13 cellular contexts compared by ENCODE assay signal in genomic region chr17:78790552-78790951, GRCh38. TPM values are rescaled to one million over a fixed set of nuclear protein-coding genes. Genes with fewer than 3 reads are reported as not detected.
DNase-seq lines count a peak whose midpoint lies in the region; ATAC-seq and TF ChIP-seq lines count a peak whose summit lies in the region.
"Had no signal": no experiment of that assay in that cellular context is flagged by ENCODE, and none has a peak within 500 bp of the region (broad histone marks: within the 10 kb centered on the region; RNA-seq: fewer than 3 reads in every experiment).

No MANE protein-coding gene starts in this region.

- DNase-seq in OCI-LY7 (ENCODE audit: low spot score) (no peak), NCI-H748 treated with DMSO at 0.1 percent for 48 hours (lab: John Stamatoyannopoulos, UW) (no peak), globus pallidus (ENCODE audit: low spot score) (no peak)
- no peak for DNase-seq in activated CD4-positive, alpha-beta memory T cell treated with anti-CD3 and anti-CD28 coated beads, Interleukin-2, amount 10 ng/mL, durations not matched to agents 7 days and 5 days
- DNase-seq: activated CD8-positive, alpha-beta memory T cell treated with anti-CD3 and anti-CD28 coated beads for 24 hours; effector CD4-positive, alpha-beta T cell; glutamatergic neuron; nephron progenitor cell had no signal

- no peaks in the 10 kb centered on the region for H3K9me2 ChIP-seq in OCI-LY7 (ENCODE audit: insufficient read depth, low read length)

- no peak overlapping the region for H3K4me3 Mint-ChIP-seq in activated CD4-positive, alpha-beta memory T cell treated with anti-CD3 and anti-CD28 coated beads, Interleukin-2, amount 10 ng/mL, durations not matched to agents 7 days and 5 days
- H3K4me3 Mint-ChIP-seq: nephron progenitor cell had no signal

- no peak overlapping the region for H3K27ac ChIP-seq in OCI-LY7 (ENCODE audit: low read depth, low read length, poor library complexity, severe bottlenecking)
- H3K27ac ChIP-seq in gastroesophageal sphincter, result peak overlapping the region in 3 of 4 donors; percentile 57 to 73 (median 71)
- peak overlapping the region in 13 of 21 experiments; percentile 1 to 73 (median 37) for H3K27ac ChIP-seq in skin epidermis

- BruUV-seq in OCI-LY7 (replicated peaks; lab: Mats Ljungman, UMichigan), result TSS peak; percentile 28

- H3K9me3 ChIP-seq in OCI-LY7 (ENCODE audit: low read length) (no peaks in the 10 kb centered on the region), gastroesophageal sphincter (no peaks in the 10 kb centered on the region)
- H3K9me3 ChIP-seq: right atrium auricular region had no signal

- no peak for TF ChIP-seq POLR2A in gastroesophageal sphincter (IDR thresholded peaks at IDR 0.05)

- H4K20me1 ChIP-seq in OCI-LY7 (ENCODE audit: insufficient read depth, low read length), result no peaks in the 10 kb centered on the region

- POLR2A ChIA-PET in OCI-LY7 (lab: Charles Lee), result interaction anchor here (0.7 to 0.9 kb wide), 3 partner anchors 15 to 176 kb away, joined by 3 read pairs; no protein-coding TSS in a partner anchor
- POLR2A ChIA-PET in activated CD4-positive, alpha-beta memory T cell treated with anti-CD3 and anti-CD28 coated beads, Interleukin-2, amount 10 ng/mL, durations not matched to agents 7 days and 5 days (lab: Charles Lee), result interaction anchor here (0.5 to 29.2 kb wide), 6 partner anchors 10 to 93 kb away, joined by 3 to 861 read pairs (median 10); no protein-coding TSS in a partner anchor

- H3K4me1 ChIP-seq in OCI-LY7 (ENCODE audit: insufficient read depth, low read length, poor library complexity, severe bottlenecking), result no peaks in the 10 kb centered on the region
- H3K4me1 ChIP-seq in gastroesophageal sphincter, result peaks cover 0 to 49% (median 30%) of the 10 kb centered on the region in 3 donors

- H3K4me3 ChIP-seq in OCI-LY7 (ENCODE audit: low read depth, low read length, poor library complexity, severe bottlenecking) (no peak overlapping the region), gastroesophageal sphincter (no peak overlapping the region), skin epidermis (no peak overlapping the region)
- H3K4me3 ChIP-seq: right atrium auricular region had no signal

- 67 to 88% methylated on average over 4 of the region's 4 CpGs for WGBS in gastroesophageal sphincter (ENCODE audit: low coverage in 1 of 2), 2 donors

- H3K27ac Mint-ChIP-seq in activated CD4-positive, alpha-beta memory T cell treated with anti-CD3 and anti-CD28 coated beads, Interleukin-2, amount 10 ng/mL, durations not matched to agents 7 days and 5 days, result peak overlapping the region; percentile 19

- H3K79me2 ChIP-seq in OCI-LY7 (ENCODE audit: insufficient read depth, low read depth, low read length), result no peaks in the 10 kb centered on the region

- H3K36me3 Mint-ChIP-seq in activated CD4-positive, alpha-beta memory T cell treated with anti-CD3 and anti-CD28 coated beads, Interleukin-2, amount 10 ng/mL, durations not matched to agents 7 days and 5 days (ENCODE audit: low read depth), result peaks cover 42% of the 10 kb centered on the region

- intact Hi-C loops in OCI-LY7 (cut with micrococcal nuclease; ENCODE audit: unreplicated experiment), result no loop called here

- H3K9me3 Mint-ChIP-seq in activated CD4-positive, alpha-beta memory T cell treated with anti-CD3 and anti-CD28 coated beads, Interleukin-2, amount 10 ng/mL, durations not matched to agents 7 days and 5 days, result no peaks in the 10 kb centered on the region
- H3K9me3 Mint-ChIP-seq: nephron progenitor cell had no signal

- no peaks in the 10 kb centered on the region for H3K27me3 ChIP-seq in gastroesophageal sphincter
- H3K27me3 ChIP-seq: right atrium auricular region had no signal

- CTCF ChIA-PET in OCI-LY7 (lab: Charles Lee; ENCODE audit: unreplicated experiment), result no interaction called here
- CTCF ChIA-PET in activated CD4-positive, alpha-beta memory T cell treated with anti-CD3 and anti-CD28 coated beads, Interleukin-2, amount 10 ng/mL, durations not matched to agents 7 days and 5 days (lab: Charles Lee), result interaction anchor here (0.7 to 1.1 kb wide), 3 partner anchors 9 to 256 kb away, joined by 3 read pairs; no protein-coding TSS in a partner anchor

- H3K4me1 Mint-ChIP-seq in activated CD4-positive, alpha-beta memory T cell treated with anti-CD3 and anti-CD28 coated beads, Interleukin-2, amount 10 ng/mL, durations not matched to agents 7 days and 5 days, result peaks cover 64% of the 10 kb centered on the region

- no peak for TF ChIP-seq EP300 in gastroesophageal sphincter (IDR thresholded peaks at IDR 0.05)

- H3K36me3 ChIP-seq in OCI-LY7 (ENCODE audit: insufficient read depth, low read length) (peaks cover 41% of the 10 kb centered on the region), gastroesophageal sphincter (peaks cover 0 to 32% of the 10 kb centered on the region in 2 donors)

- no peak overlapping the region for H2AFZ ChIP-seq in OCI-LY7 (ENCODE audit: low read length)

- TF ChIP-seq CTCF in OCI-LY7 (conservative IDR thresholded peaks at IDR 0.05; ENCODE audit: low read length) (no peak), gastroesophageal sphincter (IDR thresholded peaks at IDR 0.05) (no peak)

- H3K4me2 ChIP-seq in OCI-LY7 (ENCODE audit: low read length), result no peak overlapping the region

- H3K27me3 Mint-ChIP-seq in activated CD4-positive, alpha-beta memory T cell treated with anti-CD3 and anti-CD28 coated beads, Interleukin-2, amount 10 ng/mL, durations not matched to agents 7 days and 5 days, result no peaks in the 10 kb centered on the region

- no peak for ATAC-seq in gastroesophageal sphincter
- ATAC-seq in GM21423 (IDR thresholded peaks at IDR 0.05; ENCODE audit: unreplicated experiment), result no peak
- ATAC-seq in HG03175 (IDR thresholded peaks at IDR 0.05; ENCODE audit: unreplicated experiment), result no peak

RNA-seq across cellular contexts. Expression of gene CYTH1, which starts 8.5 kb away (rescaled TPM):
- 73.0 and 88.1 TPM in 2 replicates for total RNA-seq in OCI-LY7 (2014; rRNA removed; shearing (Covaris generic))
- total RNA-seq in OCI-LY7 (2022) (148 and 156 TPM in 2 replicates), gastroesophageal sphincter (10 to 100 TPM; 26.9 to 38.0 (median 31.0) TPM)
- 100 to 1,000 TPM; 288 to 309 TPM for total RNA-seq in activated CD4-positive, alpha-beta memory T cell treated with anti-CD3 and anti-CD28 coated beads, Interleukin-2, amount 10 ng/mL, durations not matched to agents 7 days and 5 days

RNA-seq across cellular contexts. Expression of gene USP36, which starts 50.1 kb away (rescaled TPM):
- total RNA-seq in OCI-LY7 (2014; rRNA removed; shearing (Covaris generic)), result 46.6 and 47.2 TPM in 2 replicates
- total RNA-seq in OCI-LY7 (2022), result 113 and 144 TPM in 2 replicates
- 10 to 100 TPM; 95.4 to 96.8 TPM for total RNA-seq in activated CD4-positive, alpha-beta memory T cell treated with anti-CD3 and anti-CD28 coated beads, Interleukin-2, amount 10 ng/mL, durations not matched to agents 7 days and 5 days
- 10 to 100 TPM; 26.6 to 44.0 (median 34.6) TPM for total RNA-seq in gastroesophageal sphincter
